ENCODE assay signal across 1 cellular context in the genomic region with DNA sequence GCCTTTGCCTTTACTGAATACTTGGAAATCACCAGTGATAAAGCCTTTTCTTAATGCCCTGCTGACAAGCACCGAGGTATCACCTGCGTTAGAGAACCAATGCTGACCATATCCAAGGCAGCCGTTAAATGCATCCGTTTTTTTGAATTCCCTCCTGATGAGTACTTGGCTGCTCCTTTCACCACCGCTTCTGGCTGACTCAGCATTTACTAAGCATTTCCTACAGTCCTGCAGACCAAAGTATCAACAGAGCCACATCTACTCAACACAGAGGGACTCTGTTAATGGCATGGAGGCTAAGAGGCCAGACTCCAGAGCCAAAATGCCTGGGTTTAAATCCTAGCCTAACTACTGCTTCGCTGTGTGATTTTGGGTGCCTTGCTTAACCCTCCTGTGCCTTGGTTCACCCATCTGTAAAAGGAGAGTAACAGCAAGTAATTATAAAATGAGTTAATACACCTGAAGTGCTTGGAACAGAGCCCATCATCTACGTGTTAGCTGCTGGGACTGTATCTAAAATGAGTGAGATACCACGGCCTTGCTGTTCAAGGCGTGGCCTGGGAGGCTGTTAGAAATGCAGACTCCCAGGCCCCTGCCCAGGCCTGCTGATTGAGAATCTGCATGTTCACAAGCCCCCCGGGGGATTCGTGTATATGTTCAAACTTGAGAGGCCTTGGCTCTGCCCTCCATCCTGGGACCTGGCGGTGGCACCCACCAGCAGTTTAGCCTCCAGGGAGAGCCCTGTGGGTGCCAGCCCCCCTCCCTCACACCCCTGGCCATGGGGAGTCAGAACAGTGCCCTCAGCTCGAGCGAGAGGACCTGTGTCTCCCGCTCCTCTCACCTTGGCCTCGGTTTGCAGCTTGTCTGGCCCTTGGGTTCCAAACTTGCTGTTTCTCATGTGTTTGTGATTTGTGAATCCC.
TF ChIP-seq lines count a peak whose summit lies in the region.

No MANE protein-coding gene starts in this region.

TF ChIP-seq in HepG2, 621 proteins besides CTCF, POLR2A, EP300 and RAD21:
- TF ChIP-seq, protein P1, sequence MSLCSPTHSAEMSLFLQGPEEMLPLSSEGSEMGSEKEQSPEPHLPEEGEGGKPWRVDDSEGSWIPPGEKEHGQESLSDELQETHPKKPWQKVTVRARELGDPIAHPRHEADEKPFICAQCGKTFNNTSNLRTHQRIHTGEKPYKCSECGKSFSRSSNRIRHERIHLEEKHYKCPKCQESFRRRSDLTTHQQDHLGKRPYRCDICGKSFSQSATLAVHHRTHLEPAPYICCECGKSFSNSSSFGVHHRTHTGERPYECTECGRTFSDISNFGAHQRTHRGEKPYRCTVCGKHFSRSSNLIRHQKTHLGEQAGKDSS (CRISPR knock-in tag; IDR thresholded peaks at IDR 0.05; ENCODE audit: borderline replicate concordance, low read depth): no peak
- TF ChIP-seq MAFF (IDR thresholded peaks at IDR 0.05; ENCODE audit: low read depth, low read length): peak; percentile 98
- no peak for TF ChIP-seq ISL2 (CRISPR knock-in tag; IDR thresholded peaks at IDR 0.05)
- TF ChIP-seq MAFK (conservative IDR thresholded peaks at IDR 0.05 in 1 of 2, IDR thresholded peaks at IDR 0.05 in 1 of 2; ENCODE audit: low read length in 2 of 2): peak; percentile 97 to 99
- no peak for TF ChIP-seq POLR2AphosphoS5 (IDR thresholded peaks at IDR 0.05; ENCODE audit: low read depth, low read length)
- TF ChIP-seq SIN3A (IDR thresholded peaks at IDR 0.05; ENCODE audit: borderline replicate concordance, low read depth, low read length): no peak
- no peak for TF ChIP-seq ZNF33B (CRISPR knock-in tag; IDR thresholded peaks at IDR 0.05)
- no peak for TF ChIP-seq CREB1 (IDR thresholded peaks at IDR 0.05)
- TF ChIP-seq CREB1 (CRISPR knock-in tag; IDR thresholded peaks at IDR 0.05): no peak
- TF ChIP-seq SOX5 (CRISPR knock-in tag; IDR thresholded peaks at IDR 0.05; ENCODE audit: borderline replicate concordance): no peak
- TF ChIP-seq, protein P2, sequence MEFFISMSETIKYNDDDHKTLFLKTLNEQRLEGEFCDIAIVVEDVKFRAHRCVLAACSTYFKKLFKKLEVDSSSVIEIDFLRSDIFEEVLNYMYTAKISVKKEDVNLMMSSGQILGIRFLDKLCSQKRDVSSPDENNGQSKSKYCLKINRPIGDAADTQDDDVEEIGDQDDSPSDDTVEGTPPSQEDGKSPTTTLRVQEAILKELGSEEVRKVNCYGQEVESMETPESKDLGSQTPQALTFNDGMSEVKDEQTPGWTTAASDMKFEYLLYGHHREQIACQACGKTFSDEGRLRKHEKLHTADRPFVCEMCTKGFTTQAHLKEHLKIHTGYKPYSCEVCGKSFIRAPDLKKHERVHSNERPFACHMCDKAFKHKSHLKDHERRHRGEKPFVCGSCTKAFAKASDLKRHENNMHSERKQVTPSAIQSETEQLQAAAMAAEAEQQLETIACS (CRISPR knock-in tag; IDR thresholded peaks at IDR 0.05): no peak
- no peak for TF ChIP-seq ZNF615 (CRISPR knock-in tag; IDR thresholded peaks at IDR 0.05; ENCODE audit: borderline replicate concordance)
- TF ChIP-seq SP4 (CRISPR knock-in tag; IDR thresholded peaks at IDR 0.05): no peak
- TF ChIP-seq ZNF550 (CRISPR knock-in tag; IDR thresholded peaks at IDR 0.05; ENCODE audit: borderline replicate concordance): no peak
- TF ChIP-seq SAP130 (CRISPR knock-in tag; IDR thresholded peaks at IDR 0.05; ENCODE audit: low read depth): no peak
